1 cellular context compared by ENCODE assay signal in genomic region chr15:68307131-68307928, GRCh38.
TF ChIP-seq lines count a peak whose summit lies in the region.

No MANE protein-coding gene starts in this region.

TF ChIP-seq in IMR-90, 13 proteins besides CTCF, POLR2A, EP300 and RAD21 (continued from another document):
- no peak for TF ChIP-seq BHLHE40 (IDR thresholded peaks at IDR 0.05; ENCODE audit: low read depth, low read length)
- TF ChIP-seq NFE2L2 (IDR thresholded peaks at IDR 0.05; ENCODE audit: low read depth, low read length), result no peak
- TF ChIP-seq MAZ (IDR thresholded peaks at IDR 0.05; ENCODE audit: borderline replicate concordance, low read depth, low read length), result no peak
- TF ChIP-seq RFX5 (IDR thresholded peaks at IDR 0.05; ENCODE audit: low read depth, low read length), result no peak
- TF ChIP-seq RCOR1 (IDR thresholded peaks at IDR 0.05; ENCODE audit: insufficient replicate concordance, low read length), result no peak
- TF ChIP-seq MXI1 (IDR thresholded peaks at IDR 0.05; ENCODE audit: borderline replicate concordance, low read depth, low read length), result no peak
- no peak for TF ChIP-seq SMC3 (IDR thresholded peaks at IDR 0.05; ENCODE audit: low read depth, low read length)
- TF ChIP-seq USF2 (IDR thresholded peaks at IDR 0.05; ENCODE audit: low read depth, low read length), result no peak
